In the genomic region with DNA sequence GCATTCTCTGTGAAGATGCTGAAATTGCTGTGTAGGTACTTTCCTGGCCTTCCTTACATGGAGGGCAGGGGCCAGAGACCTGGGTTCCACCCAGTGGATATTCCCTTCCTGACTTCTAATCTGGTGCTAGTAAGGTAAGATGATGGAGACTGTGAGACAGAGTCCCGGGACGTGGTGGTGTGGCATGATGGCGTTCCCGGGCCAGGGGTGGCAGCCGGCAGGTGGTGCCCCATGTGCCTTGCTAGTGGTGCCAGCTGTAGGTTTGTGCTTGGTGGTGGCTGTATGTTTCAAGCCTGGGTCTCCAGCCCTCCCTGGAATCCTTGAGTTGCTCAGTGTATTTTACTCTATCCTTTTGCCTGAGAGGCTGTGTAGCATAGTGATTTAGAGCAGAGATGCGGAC, we compare ENCODE assay signal across 9 cellular contexts. TPM values are rescaled to one million over a fixed set of nuclear protein-coding genes. Genes with fewer than 3 reads are reported as not detected.
"Had no signal": no experiment of that assay in that cellular context is flagged by ENCODE, and none has a peak within 500 bp of the region (broad histone marks: within the 10 kb centered on the region; RNA-seq: fewer than 3 reads in every experiment).

No MANE protein-coding gene starts in this region.

- H3K27ac ChIP-seq: GM23248 had no signal

- H3K4me3 ChIP-seq: GM23248, GM23338, HAP-1 had no signal

- H2AFZ ChIP-seq: GM23248, GM23338 had no signal

- ATAC-seq: GM23338, HCT116 had no signal

- DNase-seq: GM23248, GOT3, H7, H9, HCEC 1CT, HFFc6 had no signal

- H3K9ac ChIP-seq: GM23248 had no signal

- H3K4me2 ChIP-seq: GM23338 had no signal

- H3K9me3 ChIP-seq: HAP-1 had no signal

- H3K4me1 ChIP-seq: HAP-1 had no signal

- H3K36me3 ChIP-seq: HAP-1 had no signal

RNA-seq across cellular contexts. Expression of a gene that starts 10.9 kb away (rescaled TPM):
- total RNA-seq: GM23248 had no signal
- polyA plus RNA-seq: GM23248 had no signal
